21 cellular contexts compared by ENCODE assay signal in genomic region chr9:127553793-127554192, GRCh38. TPM values are rescaled to one million over a fixed set of nuclear protein-coding genes. Genes with fewer than 3 reads are reported as not detected.
DNase-seq lines count a peak whose midpoint lies in the region; ATAC-seq and TF ChIP-seq lines count a peak whose summit lies in the region.
"Had no signal": no experiment of that assay in that cellular context is flagged by ENCODE, and none has a peak within 500 bp of the region (broad histone marks: within the 10 kb centered on the region; RNA-seq: fewer than 3 reads in every experiment).

No MANE protein-coding gene starts in this region.

- no peaks in the 10 kb centered on the region for H3K27me3 ChIP-seq in BLaER1
- no peaks in the 10 kb centered on the region for H3K27me3 ChIP-seq in GM23338 (ENCODE audit: insufficient read depth)
- no peaks in the 10 kb centered on the region for H3K27me3 ChIP-seq in osteoblast (ENCODE audit: insufficient read depth, low read length)
- H3K27me3 ChIP-seq: hepatocyte had no signal

- H3K27ac ChIP-seq in BLaER1: no peak overlapping the region
- H3K27ac ChIP-seq in GM23338 (ENCODE audit: low read depth): no peak overlapping the region
- peak overlapping the region; percentile 25 for H3K27ac ChIP-seq in osteoblast (ENCODE audit: low read depth, low read length)
- H3K27ac ChIP-seq: hepatocyte had no signal

- H3K4me2 ChIP-seq in BLaER1 (peak overlapping the region; percentile 89; the same call in 1 of the 2 replicates), GM23338 (no peak overlapping the region), osteoblast (ENCODE audit: insufficient read depth, low read length) (no peak overlapping the region)
- H3K4me2 ChIP-seq: hepatocyte had no signal

- peak overlapping the region; percentile 33; the same call in 1 of the 2 replicates for H3K27ac Mint-ChIP-seq in GM23338
- H3K27ac Mint-ChIP-seq in dendritic cell treated with granulocyte-macrophage colony-stimulating factor and Interleukin-4, amounts not matched to agents 40 ng/mL and 50 ng/mL, for 4 days: peak overlapping the region; percentile 84
- H3K27ac Mint-ChIP-seq: activated B cell treated with CpG ODN at 0.5 μM for 24 hours had no signal

- intact Hi-C loops in dendritic cell treated with granulocyte-macrophage colony-stimulating factor and Interleukin-4, amounts not matched to agents 40 ng/mL and 50 ng/mL, for 4 days (cut with micrococcal nuclease): no loop called here

- no peaks in the 10 kb centered on the region for H3K9me3 ChIP-seq in BLaER1
- no peaks in the 10 kb centered on the region for H3K9me3 ChIP-seq in osteoblast (ENCODE audit: low read depth, low read length)

- no peaks in the 10 kb centered on the region for H3K36me3 ChIP-seq in BLaER1
- H3K36me3 ChIP-seq in GM23338 (ENCODE audit: insufficient read depth): no peaks in the 10 kb centered on the region
- H3K36me3 ChIP-seq in osteoblast (ENCODE audit: insufficient read depth, low read length): peaks cover 41% of the 10 kb centered on the region

- H3K9me3 Mint-ChIP-seq in GM23338: no peaks in the 10 kb centered on the region
- no peaks in the 10 kb centered on the region for H3K9me3 Mint-ChIP-seq in dendritic cell treated with granulocyte-macrophage colony-stimulating factor and Interleukin-4, amounts not matched to agents 40 ng/mL and 50 ng/mL, for 4 days
- H3K9me3 Mint-ChIP-seq: activated B cell treated with CpG ODN at 0.5 μM for 24 hours; activated T-helper 2 cell treated with anti-CD3 and anti-CD28 coated beads, Interferon-gamma antibody, Interleukin-2, Interleukin-4, amounts not matched to agents 10 μg/mL and 5 μg/mL and 100 μg/mL, durations not matched to agents 14 hours and 24 hours and 36 hours; mesothelial cell of epicardium had no signal

- DNase-seq in GM23338 (ENCODE audit: low spot score) (no peak), osteoblast (ENCODE audit: insufficient read length, low spot score, missing footprints) (peak; percentile 66), cerebellar nuclear complex (lab: John Stamatoyannopoulos, UW) (no peak), ACHN (no peak)
- DNase-seq: activated B cell treated with CpG ODN at 0.5 μM for 24 hours; AML-193; central memory CD4-positive, alpha-beta T cell; effector CD8-positive, alpha-beta T cell; KG1; kidney; NCI-H2081; NCI-H524; stimulated activated CD4-positive, alpha-beta T cell treated with anti-CD3 and anti-CD28 coated beads, Interleukin-2, amount 100 ng/mL, for 24 hours had no signal

- H3K79me2 ChIP-seq in GM23338 (replicated peaks; ENCODE audit: insufficient read depth): peaks cover 37% of the 10 kb centered on the region
- peaks cover 98% of the 10 kb centered on the region for H3K79me2 ChIP-seq in osteoblast (ENCODE audit: insufficient read depth, low read length)

- H3K27me3 Mint-ChIP-seq in GM23338 (ENCODE audit: insufficient read depth, low read depth, poor library complexity): peaks cover 2% of the 10 kb centered on the region
- H3K27me3 Mint-ChIP-seq in dendritic cell treated with granulocyte-macrophage colony-stimulating factor and Interleukin-4, amounts not matched to agents 40 ng/mL and 50 ng/mL, for 4 days: no peaks in the 10 kb centered on the region
- H3K27me3 Mint-ChIP-seq: activated B cell treated with CpG ODN at 0.5 μM for 24 hours had no signal

- H3K9ac ChIP-seq in BLaER1: no peak overlapping the region

- H3K36me3 Mint-ChIP-seq in GM23338 (ENCODE audit: low read depth): 0 out of 3 replicates have a peak, but pooled peaks cover 8% of the 10 kb centered on the region
- H3K36me3 Mint-ChIP-seq in dendritic cell treated with granulocyte-macrophage colony-stimulating factor and Interleukin-4, amounts not matched to agents 40 ng/mL and 50 ng/mL, for 4 days (ENCODE audit: low read depth): peaks cover 82% of the 10 kb centered on the region
- H3K36me3 Mint-ChIP-seq: mesothelial cell of epicardium had no signal

- H3K4me1 ChIP-seq in BLaER1 (peaks cover 91% of the 10 kb centered on the region), GM23338 (ENCODE audit: insufficient read depth) (peaks cover 18% of the 10 kb centered on the region), osteoblast (ENCODE audit: insufficient read depth, low read length) (peaks cover 59% of the 10 kb centered on the region)

- H3F3A ChIP-seq in GM23338 (replicated peaks; ENCODE audit: low read depth): 0 out of 2 replicates have a peak, but pooled peaks cover 5% of the 10 kb centered on the region

- in situ Hi-C loops in ACHN (cut with HindIII; ENCODE audit: low pct_ligation_motif_present, low pct_unique_long_range_greater_than_20kb, low sequenced_read_pairs): no loop called here

- H3K4me3 Mint-ChIP-seq in GM23338: no peak overlapping the region
- H3K4me3 Mint-ChIP-seq in dendritic cell treated with granulocyte-macrophage colony-stimulating factor and Interleukin-4, amounts not matched to agents 40 ng/mL and 50 ng/mL, for 4 days: no peak overlapping the region
- H3K4me3 Mint-ChIP-seq: activated B cell treated with CpG ODN at 0.5 μM for 24 hours, mesothelial cell of epicardium had no signal

- no peak overlapping the region for H3K4me3 ChIP-seq in BLaER1
- no peak overlapping the region for H3K4me3 ChIP-seq in GM23338
- no peak overlapping the region for H3K4me3 ChIP-seq in osteoblast (ENCODE audit: insufficient read depth, low read length)
- H3K4me3 ChIP-seq: hepatocyte had no signal

- TF ChIP-seq CTCF in GM23338 (conservative IDR thresholded peaks at IDR 0.05; ENCODE audit: low read depth in 2 of 2) (no peak), osteoblast (IDR thresholded peaks at IDR 0.05; ENCODE audit: extremely low read depth, low read depth, low read length) (peak; percentile 9)

- H3K4me1 Mint-ChIP-seq in GM23338: peaks cover 23% of the 10 kb centered on the region
- H3K4me1 Mint-ChIP-seq in dendritic cell treated with granulocyte-macrophage colony-stimulating factor and Interleukin-4, amounts not matched to agents 40 ng/mL and 50 ng/mL, for 4 days (ENCODE audit: low read depth): peaks cover 95% of the 10 kb centered on the region

- H2AFZ ChIP-seq in GM23338: no peak overlapping the region
- H2AFZ ChIP-seq in osteoblast (ENCODE audit: low read length): no peak overlapping the region
- H2AFZ ChIP-seq: hepatocyte had no signal

- H4K20me1 ChIP-seq in BLaER1 (peaks cover 54% of the 10 kb centered on the region), GM23338 (replicated peaks; ENCODE audit: insufficient read depth) (peaks cover 11% of the 10 kb centered on the region), osteoblast (ENCODE audit: insufficient read depth, low read length) (peaks cover 74% of the 10 kb centered on the region)

- ATAC-seq in GM23338 (no peak), HG03196 (IDR thresholded peaks at IDR 0.05; ENCODE audit: unreplicated experiment) (no peak), HG03045 (IDR thresholded peaks at IDR 0.05; ENCODE audit: unreplicated experiment) (no peak)
- ATAC-seq: sciatic nerve had no signal

- no peaks in the 10 kb centered on the region for H3K9me2 ChIP-seq in GM23338 (ENCODE audit: insufficient read depth)

TF ChIP-seq in GM23338, 12 proteins besides CTCF, POLR2A, EP300 and RAD21:
- TF ChIP-seq EZH2 (IDR thresholded peaks at IDR 0.05; ENCODE audit: low read depth, unreplicated experiment): no peak
- TF ChIP-seq EZH2phosphoT487 (IDR thresholded peaks at IDR 0.05; ENCODE audit: unreplicated experiment): no peak
- TF ChIP-seq CREB1 (CRISPR knock-in tag; IDR thresholded peaks at IDR 0.05; ENCODE audit: low read depth): no peak
- no peak for TF ChIP-seq REST (IDR thresholded peaks at IDR 0.05; ENCODE audit: unreplicated experiment)
- TF ChIP-seq POLR2AphosphoS5 (IDR thresholded peaks at IDR 0.05; ENCODE audit: low read depth): no peak
TF ChIP-seq in GM23338: peak in this region for 0.

RNA-seq across cellular contexts. Expression of gene STXBP1, which starts 58.3 kb away (rescaled TPM):
- 48.6 and 76.4 TPM in 2 replicates for total RNA-seq in GM23338 (2014; rRNA removed; shearing (Covaris generic))
- polyA plus RNA-seq in GM23338 (2016; fragmentation: Nextera tagmentation; extraction: Ambion mirVana): 45.8 and 50.4 TPM in 2 replicates
- total RNA-seq in osteoblast: 19.9 and 23.0 TPM in 2 replicates
